In the genomic region with DNA sequence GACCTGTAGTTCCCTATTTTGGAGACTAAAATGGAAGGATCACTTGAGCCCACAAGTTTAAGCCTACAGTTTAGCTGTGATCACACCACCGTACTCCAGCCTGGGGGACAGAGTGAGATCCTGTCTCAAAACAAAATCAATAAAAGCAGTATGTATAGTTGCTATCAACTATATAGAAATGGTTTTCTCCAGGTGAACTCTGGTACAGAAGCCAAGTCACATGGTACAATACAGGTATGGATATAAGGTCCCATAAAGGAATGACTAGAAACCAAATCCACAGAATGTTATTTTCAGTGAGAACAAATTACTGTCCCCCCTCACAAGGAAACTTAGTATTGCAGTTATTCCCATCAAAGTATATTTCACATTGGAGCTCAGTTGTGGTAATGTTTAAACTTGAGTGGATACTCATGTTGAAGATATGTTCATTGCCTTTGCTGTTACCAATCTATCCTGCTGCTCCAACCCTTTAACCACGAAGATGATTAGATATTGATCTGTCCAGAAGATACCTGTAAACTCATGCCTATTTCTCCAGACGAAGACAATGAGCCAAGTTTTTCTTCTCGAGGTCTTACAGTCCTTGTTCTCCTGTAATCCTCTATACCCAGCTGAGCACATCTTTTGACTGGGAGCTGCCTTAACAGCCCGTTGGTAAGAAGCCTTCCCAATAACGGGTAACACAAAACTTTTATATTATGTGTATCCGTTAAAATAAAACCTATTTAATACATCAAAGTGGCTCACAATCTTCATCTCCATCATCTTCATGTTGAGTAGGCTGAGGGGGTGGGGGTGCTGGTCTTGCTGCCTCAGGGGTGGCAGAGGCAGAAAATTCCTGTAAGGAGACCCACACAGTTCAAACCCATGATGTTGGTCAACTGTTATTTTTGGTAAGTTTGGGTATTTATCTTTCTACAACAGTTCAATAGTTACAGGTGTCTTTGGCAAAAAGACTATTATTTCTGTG, we compare ENCODE assay signal across 13 cellular contexts. TPM values are rescaled to one million over a fixed set of nuclear protein-coding genes. Genes with fewer than 3 reads are reported as not detected.
A peak's percentile ranks its signal among the peaks of the same experiment; 100 is the strongest.
DNase-seq lines count a peak whose midpoint lies in the region; ATAC-seq and TF ChIP-seq lines count a peak whose summit lies in the region.
"Had no signal": no experiment of that assay in that cellular context is flagged by ENCODE, and none has a peak within 500 bp of the region (broad histone marks: within the 10 kb centered on the region; RNA-seq: fewer than 3 reads in every experiment).

No MANE protein-coding gene starts in this region.

- H3K4ac ChIP-seq in IMR-90 (ENCODE audit: low read depth, low read length), result no peak overlapping the region

- TF ChIP-seq EP300 in gastroesophageal sphincter (IDR thresholded peaks at IDR 0.05), result no peak

- H3K27me3 Mint-ChIP-seq in activated CD8-positive, alpha-beta memory T cell treated with anti-CD3 and anti-CD28 coated beads, Interleukin-2, amount 10 ng/mL, durations not matched to agents 7 days and 5 days, result no peaks in the 10 kb centered on the region
- no peaks in the 10 kb centered on the region for H3K27me3 Mint-ChIP-seq in activated naive CD8-positive, alpha-beta T cell treated with anti-CD3 and anti-CD28 coated beads, Interleukin-2, amount 50 U/mL, for 24 hours
- H3K27me3 Mint-ChIP-seq: B cell had no signal

- DNase-seq in activated CD8-positive, alpha-beta memory T cell treated with anti-CD3 and anti-CD28 coated beads, Interleukin-2, amount 10 ng/mL, durations not matched to agents 7 days and 5 days, result no peak
- no peak for DNase-seq in activated CD8-positive, alpha-beta memory T cell treated with anti-CD3 and anti-CD28 coated beads, Interleukin-2, amount 50 U/mL, for 4 hours
- no peak for DNase-seq in IMR-90
- DNase-seq in activated naive CD8-positive, alpha-beta T cell treated with anti-CD3 and anti-CD28 coated beads, Interleukin-2, amount 50 U/mL, for 24 hours, result no peak
- DNase-seq in psoas muscle, result no peak
- DNase-seq in HUDEP-2 (lab: John Stamatoyannopoulos, UW; ENCODE audit: unreplicated experiment in 76 of 76), result no peak
- DNase-seq: activated T-cell treated with anti-CD3 and anti-CD28 coated beads, Interleukin-2, amount 50 U/mL, for 1 hour; NCI-H1417 treated with DMSO at 0.1 percent for 48 hours; retina had no signal

- no peak overlapping the region for H2AK9ac ChIP-seq in IMR-90 (replicated peaks; ENCODE audit: low read depth, low read length, poor library complexity)

- H3K36me3 Mint-ChIP-seq in activated CD8-positive, alpha-beta memory T cell treated with anti-CD3 and anti-CD28 coated beads, Interleukin-2, amount 10 ng/mL, durations not matched to agents 7 days and 5 days, result peaks cover 42% of the 10 kb centered on the region
- H3K36me3 Mint-ChIP-seq in activated naive CD8-positive, alpha-beta T cell treated with anti-CD3 and anti-CD28 coated beads, Interleukin-2, amount 50 U/mL, for 24 hours (ENCODE audit: low read depth), result peaks cover 45% of the 10 kb centered on the region

- CTCF ChIA-PET in activated CD8-positive, alpha-beta memory T cell treated with anti-CD3 and anti-CD28 coated beads, Interleukin-2, amount 10 ng/mL, durations not matched to agents 7 days and 5 days (lab: Charles Lee), result interaction anchor here (1.9 to 3.2 kb wide), 2 partner anchors 14 to 30 kb away, joined by 4 to 13 read pairs; no protein-coding TSS in a partner anchor
- CTCF ChIA-PET in IMR-90 (lab: Yijun Ruan, JAX), result interaction anchor here (0.8 kb wide), 1 partner anchor 253 kb away, joined by 3 read pairs; no protein-coding TSS in a partner anchor

- POLR2A ChIA-PET in IMR-90 (lab: Charles Lee; ENCODE audit: unreplicated experiment), result no interaction called here

- peaks cover 18 to 48% of the 10 kb centered on the region in 2 experiments for H3K79me1 ChIP-seq in IMR-90 (ENCODE audit: low read depth in 1 of 2, low read length in 2 of 2)

- H3K9me3 ChIP-seq in IMR-90 (ENCODE audit: control insufficient read depth, insufficient read depth, low read length), result no peaks in the 10 kb centered on the region
- H3K9me3 ChIP-seq in psoas muscle, result no peaks in the 10 kb centered on the region
- H3K9me3 ChIP-seq in gastroesophageal sphincter, result no peaks in the 10 kb centered on the region
- H3K9me3 ChIP-seq: breast epithelium had no signal

- peaks cover 59% of the 10 kb centered on the region for H4K20me1 ChIP-seq in IMR-90 (ENCODE audit: insufficient read depth, low read length)

- no peak overlapping the region for H2AK5ac ChIP-seq in IMR-90 (ENCODE audit: low read depth, low read length)

- H3K14ac ChIP-seq in IMR-90 (replicated peaks; ENCODE audit: low read depth, low read length), result no peak overlapping the region

- H3K4me1 Mint-ChIP-seq in activated CD8-positive, alpha-beta memory T cell treated with anti-CD3 and anti-CD28 coated beads, Interleukin-2, amount 10 ng/mL, durations not matched to agents 7 days and 5 days, result peaks cover 2% of the 10 kb centered on the region
- peaks cover 3% of the 10 kb centered on the region for H3K4me1 Mint-ChIP-seq in activated naive CD8-positive, alpha-beta T cell treated with anti-CD3 and anti-CD28 coated beads, Interleukin-2, amount 50 U/mL, for 24 hours
- H3K4me1 Mint-ChIP-seq: B cell had no signal

- H3K18ac ChIP-seq in IMR-90 (ENCODE audit: low read depth, low read length), result no peak overlapping the region

- no peak for TF ChIP-seq CTCF in IMR-90 (conservative IDR thresholded peaks at IDR 0.05; ENCODE audit: low read depth, low read length)
- TF ChIP-seq CTCF in psoas muscle (IDR thresholded peaks at IDR 0.05), result no peak
- TF ChIP-seq CTCF in gastroesophageal sphincter (IDR thresholded peaks at IDR 0.05), result no peak

- no peaks in the 10 kb centered on the region; the same call in 1 of the 2 replicates for H3K9me1 ChIP-seq in IMR-90 (ENCODE audit: insufficient read depth, low read length)

- no TSS peak for BruUV-seq in IMR-90 (replicated peaks; lab: Mats Ljungman, UMichigan)

- peaks cover 33% of the 10 kb centered on the region for H3K36me3 ChIP-seq in IMR-90 (ENCODE audit: control insufficient read depth, insufficient read depth, low read length)
- peaks cover 6 to 57% of the 10 kb centered on the region in 2 donors for H3K36me3 ChIP-seq in psoas muscle (ENCODE audit: insufficient read depth in 1 of 2, low read depth in 1 of 2)
- H3K36me3 ChIP-seq in gastroesophageal sphincter, result peaks cover 5 to 57% of the 10 kb centered on the region in 2 donors

- no peaks in the 10 kb centered on the region for H3K4me1 ChIP-seq in IMR-90 (ENCODE audit: control insufficient read depth, insufficient read depth, low read length)
- H3K4me1 ChIP-seq in psoas muscle, result peaks cover 3% of the 10 kb centered on the region
- no peaks in the 10 kb centered on the region for H3K4me1 ChIP-seq in gastroesophageal sphincter
- H3K4me1 ChIP-seq: breast epithelium had no signal

- dilution Hi-C loops in IMR-90 (cut with HindIII; ENCODE audit: low sequenced_read_pairs, unreplicated experiment), result no loop called here

- WGBS in IMR-90 (ENCODE audit: extremely low coverage in 2 of 2, insufficient read length in 1 of 2), 2 experiments, result 83% methylated on average over 2 of the region's 7 CpGs; no CpG with 5 or more reads in 1 of the 2 experiments
- 67 to 77% (median 68%) methylated on average over 7 of the region's 7 CpGs for WGBS in psoas muscle, 3 donors
- WGBS in gastroesophageal sphincter (ENCODE audit: low coverage in 1 of 2), 2 donors, result 53 to 57% methylated on average over 6 to 7 of the region's 7 CpGs

- no peak overlapping the region for H4K91ac ChIP-seq in IMR-90 (ENCODE audit: insufficient read depth, low read depth, low read length)

- no peak overlapping the region for H2BK120ac ChIP-seq in IMR-90 (ENCODE audit: low read depth, low read length)

- H3K9ac ChIP-seq in IMR-90 (ENCODE audit: low read depth, low read length), result no peak overlapping the region

- in situ Hi-C loops in IMR-90 (cut with MboI; ENCODE audit: low sequenced_read_pairs), result loop anchor here (25.0 kb wide), 1 partner anchor 251 kb away; no protein-coding TSS in a partner anchor

- TF ChIP-seq POLR2A in IMR-90 (IDR thresholded peaks at IDR 0.05; ENCODE audit: low read depth, low read length), result peak; percentile 43
- TF ChIP-seq POLR2A in gastroesophageal sphincter (IDR thresholded peaks at IDR 0.05), result no peak

- no peak for TF ChIP-seq RAD21 in IMR-90 (IDR thresholded peaks at IDR 0.05; ENCODE audit: low read length)

- no peak overlapping the region for H3K27ac ChIP-seq in IMR-90 (ENCODE audit: insufficient read depth, low read length)
- peak overlapping the region; percentile 33 for H3K27ac ChIP-seq in psoas muscle
- no peak overlapping the region for H3K27ac ChIP-seq in gastroesophageal sphincter
- H3K27ac ChIP-seq: breast epithelium had no signal

- no peak overlapping the region for H4K5ac ChIP-seq in IMR-90 (ENCODE audit: low read depth, low read length)

- no peak overlapping the region for H2AFZ ChIP-seq in IMR-90 (replicated peaks; ENCODE audit: low read length, poor library complexity)

- no peak overlapping the region for H4K8ac ChIP-seq in IMR-90 (ENCODE audit: low read depth in 2 of 2, low read length in 2 of 2)

- no peaks in the 10 kb centered on the region for H3K27me3 ChIP-seq in IMR-90 (ENCODE audit: control insufficient read depth, insufficient read depth, low read length)
- no peaks in the 10 kb centered on the region for H3K27me3 ChIP-seq in psoas muscle (ENCODE audit: insufficient read depth in 3 of 3, low read length in 2 of 3)
- no peaks in the 10 kb centered on the region for H3K27me3 ChIP-seq in gastroesophageal sphincter
- H3K27me3 ChIP-seq: breast epithelium had no signal

- H3K4me3 ChIP-seq in IMR-90 (ENCODE audit: insufficient read depth, low read depth, low read length) (no peak overlapping the region), psoas muscle (no peak overlapping the region), gastroesophageal sphincter (no peak overlapping the region)
- H3K4me3 ChIP-seq: breast epithelium had no signal

- ATAC-seq in activated CD8-positive, alpha-beta memory T cell treated with anti-CD3 and anti-CD28 coated beads, Interleukin-2, amount 10 ng/mL, durations not matched to agents 7 days and 5 days, result peak; percentile 9
- ATAC-seq in IMR-90 (ENCODE audit: low read depth) (no peak), psoas muscle (peak in 3 of 4 donors; percentile 8 to 16 (median 9)), gastroesophageal sphincter (no peak), GM18867 (IDR thresholded peaks at IDR 0.05; ENCODE audit: unreplicated experiment) (no peak)
- peak; percentile 21 for ATAC-seq in activated naive CD8-positive, alpha-beta T cell treated with anti-CD3 and anti-CD28 coated beads, Interleukin-2, amount 50 U/mL, for 24 hours

- no peak overlapping the region for H3K23ac ChIP-seq in IMR-90 (ENCODE audit: low read depth, low read length)

- no peak overlapping the region for H2BK15ac ChIP-seq in IMR-90 (ENCODE audit: low read depth, low read length)

- no peak overlapping the region for H3K4me3 Mint-ChIP-seq in activated CD8-positive, alpha-beta memory T cell treated with anti-CD3 and anti-CD28 coated beads, Interleukin-2, amount 10 ng/mL, durations not matched to agents 7 days and 5 days
- no peak overlapping the region for H3K4me3 Mint-ChIP-seq in activated naive CD8-positive, alpha-beta T cell treated with anti-CD3 and anti-CD28 coated beads, Interleukin-2, amount 50 U/mL, for 24 hours
- H3K4me3 Mint-ChIP-seq: B cell had no signal

- H3K27ac Mint-ChIP-seq in activated CD8-positive, alpha-beta memory T cell treated with anti-CD3 and anti-CD28 coated beads, Interleukin-2, amount 10 ng/mL, durations not matched to agents 7 days and 5 days, result no peak overlapping the region
- H3K27ac Mint-ChIP-seq in activated naive CD8-positive, alpha-beta T cell treated with anti-CD3 and anti-CD28 coated beads, Interleukin-2, amount 50 U/mL, for 24 hours, result no peak overlapping the region
- H3K27ac Mint-ChIP-seq: B cell had no signal

- intact Hi-C loops in IMR-90 (cut with micrococcal nuclease) (no loop called here), psoas muscle (cut with DNase I) (no loop called here)

- H2BK20ac ChIP-seq in IMR-90 (ENCODE audit: low read depth, low read length), result no peak overlapping the region

- no peak overlapping the region for H2BK5ac ChIP-seq in IMR-90 (ENCODE audit: low read depth, low read length, poor library complexity, severe bottlenecking)

- H3K56ac ChIP-seq in IMR-90 (ENCODE audit: extremely low read depth, insufficient read depth, low read length), result no peak overlapping the region

- H3K4me2 ChIP-seq in IMR-90 (ENCODE audit: low read depth, low read length), result no peak overlapping the region

- no peaks in the 10 kb centered on the region for H3K9me3 Mint-ChIP-seq in activated CD8-positive, alpha-beta memory T cell treated with anti-CD3 and anti-CD28 coated beads, Interleukin-2, amount 10 ng/mL, durations not matched to agents 7 days and 5 days (ENCODE audit: low read depth)
- H3K9me3 Mint-ChIP-seq in activated naive CD8-positive, alpha-beta T cell treated with anti-CD3 and anti-CD28 coated beads, Interleukin-2, amount 50 U/mL, for 24 hours, result no peaks in the 10 kb centered on the region

RNA-seq across cellular contexts. Expression of a gene that starts 24.6 kb away (rescaled TPM):
- 100 to 1,000 TPM; 246 to 256 TPM for total RNA-seq in activated CD8-positive, alpha-beta memory T cell treated with anti-CD3 and anti-CD28 coated beads, Interleukin-2, amount 10 ng/mL, durations not matched to agents 7 days and 5 days
- total RNA-seq in IMR-90 (2012; rRNA removed) (208 and 328 TPM in 2 replicates), psoas muscle (10 to 100 TPM; 38.7 to 99.5 (median 68.8) TPM), gastroesophageal sphincter (100 to 1,000 TPM in 3 of 4 donors, 10 to 100 TPM in 1; 87.1 to 181 (median 129) TPM)
- polyA plus RNA-seq in IMR-90 (2012; rRNA removed) (119 and 127 TPM in 2 replicates), psoas muscle (10 to 100 TPM; 60.5 to 86.6 (median 86.5) TPM)
- polyA plus RNA-seq in IMR-90 (2012; cell fraction: cytosol; rRNA removed), result 61.5 and 139 TPM in 2 replicates
- polyA plus RNA-seq in IMR-90 (2012; cell fraction: nucleus; rRNA removed; ENCODE audit: low replicate concordance), result 56.9 and 179 TPM in 2 replicates

Comparison
In these comparisons a context has a peak if more than half of its experiments do, and no peak if none do; other contexts are left out.
1. ATAC-seq: peak in activated CD8-positive, alpha-beta memory T cell treated with anti-CD3 and anti-CD28 coated beads, Interleukin-2, amount 10 ng/mL, durations not matched to agents 7 days and 5 days (single experiment), activated naive CD8-positive, alpha-beta T cell treated with anti-CD3 and anti-CD28 coated beads, Interleukin-2, amount 50 U/mL, for 24 hours (single experiment) and psoas muscle (3 of 4); none in IMR-90 (single experiment), gastroesophageal sphincter (single experiment) and GM18867 (single experiment).